Comparison of ENCODE assay signal across 20 cellular contexts in genomic region chrX:915427-916234, GRCh38.
A peak's percentile ranks its signal among the peaks of the same experiment; 100 is the strongest.
DNase-seq lines count a peak whose midpoint lies in the region; ATAC-seq and TF ChIP-seq lines count a peak whose summit lies in the region.
"Had no signal": no experiment of that assay in that cellular context is flagged by ENCODE, and none has a peak within 500 bp of the region (broad histone marks: within the 10 kb centered on the region; RNA-seq: fewer than 3 reads in every experiment).

No MANE protein-coding gene starts in this region.

- no peak overlapping the region for H3K27ac ChIP-seq in DND-41 (ENCODE audit: low read length)
- H3K27ac ChIP-seq: 22Rv1, neutrophil, right atrium auricular region had no signal

- no peak overlapping the region for H2AFZ ChIP-seq in DND-41 (ENCODE audit: low read depth, low read length)

- no peaks in the 10 kb centered on the region for H3K79me2 ChIP-seq in DND-41 (ENCODE audit: insufficient read depth, low read length)

- no peak overlapping the region for H3K27ac Mint-ChIP-seq in activated CD4-positive, alpha-beta T cell treated with anti-CD3 and anti-CD28 coated beads for 36 hours
- no peak overlapping the region for H3K27ac Mint-ChIP-seq in activated T-helper 2 cell treated with anti-CD3 and anti-CD28 coated beads, Interferon-gamma antibody, Interleukin-2, Interleukin-4, amounts not matched to agents 10 μg/mL and 5 μg/mL and 100 μg/mL, durations not matched to agents 14 hours and 24 hours and 36 hours
- H3K27ac Mint-ChIP-seq in natural killer cell: no peak overlapping the region

- no peaks in the 10 kb centered on the region for H3K4me1 ChIP-seq in DND-41 (ENCODE audit: insufficient read depth, low read length)
- H3K4me1 ChIP-seq: Caco-2, right atrium auricular region had no signal

- intact Hi-C loops in activated CD4-positive, alpha-beta T cell treated with anti-CD3 and anti-CD28 coated beads for 36 hours (cut with DNase I, micrococcal nuclease): loop anchor here in 1 of 2 experiments (10.0 kb wide), 1 partner anchor 259 kb away; no protein-coding TSS in a partner anchor
- intact Hi-C loops in activated T-helper 2 cell treated with anti-CD3 and anti-CD28 coated beads, Interferon-gamma antibody, Interleukin-2, Interleukin-4, amounts not matched to agents 10 μg/mL and 5 μg/mL and 100 μg/mL, durations not matched to agents 14 hours and 24 hours and 36 hours (cut with micrococcal nuclease): no loop called here
- intact Hi-C loops in natural killer cell (cut with micrococcal nuclease): no loop called here

- CTCF ChIA-PET in activated CD4-positive, alpha-beta T cell treated with anti-CD3 and anti-CD28 coated beads for 36 hours (lab: Charles Lee): no interaction called here

- H3K4me3 ChIP-seq in DND-41 (ENCODE audit: low read depth in 1 of 2, low read length in 2 of 2): no peak overlapping the region
- H3K4me3 ChIP-seq: right atrium auricular region had no signal

- no peaks in the 10 kb centered on the region for H3K36me3 ChIP-seq in DND-41 (ENCODE audit: insufficient read depth, low read length)
- H3K36me3 ChIP-seq: neutrophil, right atrium auricular region had no signal

- no peaks in the 10 kb centered on the region for H3K36me3 Mint-ChIP-seq in activated CD4-positive, alpha-beta T cell treated with anti-CD3 and anti-CD28 coated beads for 36 hours (ENCODE audit: low read depth)
- no peaks in the 10 kb centered on the region for H3K36me3 Mint-ChIP-seq in activated T-helper 2 cell treated with anti-CD3 and anti-CD28 coated beads, Interferon-gamma antibody, Interleukin-2, Interleukin-4, amounts not matched to agents 10 μg/mL and 5 μg/mL and 100 μg/mL, durations not matched to agents 14 hours and 24 hours and 36 hours (ENCODE audit: low read depth)
- H3K36me3 Mint-ChIP-seq in natural killer cell: no peaks in the 10 kb centered on the region

- H3K4me1 Mint-ChIP-seq in activated CD4-positive, alpha-beta T cell treated with anti-CD3 and anti-CD28 coated beads for 36 hours: no peaks in the 10 kb centered on the region
- no peaks in the 10 kb centered on the region for H3K4me1 Mint-ChIP-seq in activated T-helper 2 cell treated with anti-CD3 and anti-CD28 coated beads, Interferon-gamma antibody, Interleukin-2, Interleukin-4, amounts not matched to agents 10 μg/mL and 5 μg/mL and 100 μg/mL, durations not matched to agents 14 hours and 24 hours and 36 hours (ENCODE audit: low read depth)
- no peaks in the 10 kb centered on the region for H3K4me1 Mint-ChIP-seq in natural killer cell

- TF ChIP-seq CTCF in DND-41 (IDR thresholded peaks at IDR 0.05; ENCODE audit: borderline replicate concordance, extremely low read depth, low read length, poor library complexity, severe bottlenecking) (no peak), natural killer cell (IDR thresholded peaks at IDR 0.05) (no peak)

- no peaks in the 10 kb centered on the region for H3K27me3 ChIP-seq in DND-41 (ENCODE audit: insufficient read depth, low read length, poor library complexity)
- H3K27me3 ChIP-seq: right atrium auricular region had no signal

- no peak overlapping the region for H3K4me2 ChIP-seq in DND-41 (ENCODE audit: insufficient read depth, low read length)

- H3K9me3 ChIP-seq in DND-41 (ENCODE audit: insufficient read depth, low read length, severe bottlenecking): no peaks in the 10 kb centered on the region
- H3K9me3 ChIP-seq: Caco-2, neutrophil, right atrium auricular region had no signal

- H3K4me3 Mint-ChIP-seq in activated CD4-positive, alpha-beta T cell treated with anti-CD3 and anti-CD28 coated beads for 36 hours: no peak overlapping the region
- H3K4me3 Mint-ChIP-seq in activated T-helper 2 cell treated with anti-CD3 and anti-CD28 coated beads, Interferon-gamma antibody, Interleukin-2, Interleukin-4, amounts not matched to agents 10 μg/mL and 5 μg/mL and 100 μg/mL, durations not matched to agents 14 hours and 24 hours and 36 hours (ENCODE audit: low read depth): no peak overlapping the region
- H3K4me3 Mint-ChIP-seq in natural killer cell: no peak overlapping the region

- no peaks in the 10 kb centered on the region for H3K9me3 Mint-ChIP-seq in activated CD4-positive, alpha-beta T cell treated with anti-CD3 and anti-CD28 coated beads for 36 hours (ENCODE audit: low read depth)
- H3K9me3 Mint-ChIP-seq in activated T-helper 2 cell treated with anti-CD3 and anti-CD28 coated beads, Interferon-gamma antibody, Interleukin-2, Interleukin-4, amounts not matched to agents 10 μg/mL and 5 μg/mL and 100 μg/mL, durations not matched to agents 14 hours and 24 hours and 36 hours: peaks cover 23% of the 10 kb centered on the region
- peaks cover 0 to 2% of the 10 kb centered on the region in 2 donors for H3K9me3 Mint-ChIP-seq in natural killer cell

- ATAC-seq in activated CD4-positive, alpha-beta T cell treated with anti-CD3 and anti-CD28 coated beads for 36 hours: peak; percentile 88
- ATAC-seq in DND-41 (ENCODE audit: insufficient read depth, low read depth): peak; percentile 80
- peak; percentile 59 to 69 (median 60) for ATAC-seq in natural killer cell
- ATAC-seq in GM21367 (IDR thresholded peaks at IDR 0.05; ENCODE audit: unreplicated experiment): no peak
- ATAC-seq in HG03039 (IDR thresholded peaks at IDR 0.05; ENCODE audit: unreplicated experiment): no peak
- ATAC-seq: SK-N-SH treated with all-trans-retinoic acid at 6 μM for 48 hours had no signal

- POLR2A ChIA-PET in activated CD4-positive, alpha-beta T cell treated with anti-CD3 and anti-CD28 coated beads for 36 hours (lab: Charles Lee): no interaction called here

- H3K27me3 Mint-ChIP-seq in activated CD4-positive, alpha-beta T cell treated with anti-CD3 and anti-CD28 coated beads for 36 hours: no peaks in the 10 kb centered on the region
- H3K27me3 Mint-ChIP-seq in activated T-helper 2 cell treated with anti-CD3 and anti-CD28 coated beads, Interferon-gamma antibody, Interleukin-2, Interleukin-4, amounts not matched to agents 10 μg/mL and 5 μg/mL and 100 μg/mL, durations not matched to agents 14 hours and 24 hours and 36 hours (ENCODE audit: low read depth): no peaks in the 10 kb centered on the region
- no peaks in the 10 kb centered on the region for H3K27me3 Mint-ChIP-seq in natural killer cell (ENCODE audit: low read depth in 2 of 2)

- DNase-seq in activated CD4-positive, alpha-beta T cell treated with anti-CD3 and anti-CD28 coated beads for 36 hours: peak; percentile 61
- DNase-seq in activated CD4-positive, alpha-beta T cell treated with anti-CD3 and anti-CD28 coated beads, Interleukin-2, amount 50 U/mL, for 1 hour: no peak
- DNase-seq in DND-41: peak; percentile 11
- DNase-seq in activated T-helper 2 cell treated with anti-CD3 and anti-CD28 coated beads, Interferon-gamma antibody, Interleukin-2, Interleukin-4, amounts not matched to agents 10 μg/mL and 5 μg/mL and 100 μg/mL, durations not matched to agents 14 hours and 24 hours and 36 hours (ENCODE audit: low spot score): peak; percentile 13
- no peak for DNase-seq in natural killer cell
- no peak for DNase-seq in NCI-H1694 treated with DMSO at 0.1 percent for 48 hours (lab: John Stamatoyannopoulos, UW)
- DNase-seq: activated CD4-positive, CD25-positive, alpha-beta regulatory T cell treated with anti-CD3 and anti-CD28 coated beads, Interleukin-2, amount 50 U/mL, for 72 hours; Caco-2; central memory CD4-positive, alpha-beta T cell; effector CD8-positive, alpha-beta T cell; midbrain; NCI-H1105 treated with DMSO at 0.1 percent for 48 hours; NCI-H510A; NK-92 treated with Interleukin-12 subunit alpha and Interleukin-12 subunit beta, amount 100 ng/mL, for 24 hours had no signal

- H3K9ac ChIP-seq in DND-41 (ENCODE audit: low read depth, low read length): no peak overlapping the region

- H4K20me1 ChIP-seq in DND-41 (ENCODE audit: insufficient read depth, low read length): no peaks in the 10 kb centered on the region

Comparison
In these comparisons a context has a peak if more than half of its experiments do, and no peak if none do; other contexts are left out.
1. DNase-seq: peak in activated CD4-positive, alpha-beta T cell treated with anti-CD3 and anti-CD28 coated beads for 36 hours (single experiment), DND-41 (single experiment) and activated T-helper 2 cell treated with anti-CD3 and anti-CD28 coated beads, Interferon-gamma antibody, Interleukin-2, Interleukin-4, amounts not matched to agents 10 μg/mL and 5 μg/mL and 100 μg/mL, durations not matched to agents 14 hours and 24 hours and 36 hours (single experiment); none in activated CD4-positive, alpha-beta T cell treated with anti-CD3 and anti-CD28 coated beads, Interleukin-2, amount 50 U/mL, for 1 hour (single experiment), natural killer cell (single experiment) and NCI-H1694 treated with DMSO at 0.1 percent for 48 hours (single experiment).
2. ATAC-seq: peak in activated CD4-positive, alpha-beta T cell treated with anti-CD3 and anti-CD28 coated beads for 36 hours (single experiment), DND-41 (single experiment) and natural killer cell (3 of 3); none in GM21367 (single experiment) and HG03039 (single experiment).